9 cellular contexts compared by ENCODE assay signal in genomic region chr10:103244663-103245271, GRCh38. TPM values are rescaled to one million over a fixed set of nuclear protein-coding genes. Genes with fewer than 3 reads are reported as not detected.
DNase-seq lines count a peak whose midpoint lies in the region; ATAC-seq, FAIRE-seq and TF ChIP-seq lines count a peak whose summit lies in the region.
"Had no signal": no experiment of that assay in that cellular context is flagged by ENCODE, and none has a peak within 500 bp of the region (broad histone marks: within the 10 kb centered on the region; RNA-seq: fewer than 3 reads in every experiment).

No MANE protein-coding gene starts in this region.

- H3K9me3 Mint-ChIP-seq in neural crest cell = no peaks in the 10 kb centered on the region

- no peak overlapping the region for H3K4me3 ChIP-seq in fibroblast of pulmonary artery (replicated peaks; ENCODE audit: low read depth, low read length)

- ATAC-seq in HG02678 (IDR thresholded peaks at IDR 0.05; ENCODE audit: unreplicated experiment) (peak; percentile 40), GM18909 (IDR thresholded peaks at IDR 0.05; ENCODE audit: poor library complexity, unreplicated experiment) (no peak)

- DNase-seq in COLO829 (ENCODE audit: low spot score) (peak; percentile 64), RCC 7860 (ENCODE audit: low spot score) (peak; percentile 60), fibroblast of pulmonary artery (ENCODE audit: low read depth) (peak; percentile 90), neural crest cell (ENCODE audit: low read depth, low spot score) (peak; percentile 57), stromal cell of bone marrow (ENCODE audit: low read depth) (peak; percentile 72)
- DNase-seq in activated T-cell treated with anti-CD3 and anti-CD28 coated beads, Interleukin-2, amount 50 U/mL, for 48 hours = peak; percentile 78 to 79

- FAIRE-seq in RCC 7860 (lab: Jason Lieb, UNC) = no peak

- no peaks in the 10 kb centered on the region for H3K36me3 Mint-ChIP-seq in neural crest cell (ENCODE audit: low read depth)

- TF ChIP-seq CTCF in fibroblast of pulmonary artery (IDR thresholded peaks at IDR 0.05; ENCODE audit: low read length, missing control alignments) (peak; percentile 97), neural crest cell (conservative IDR thresholded peaks at IDR 0.05) (peak; percentile 85)

- H3K27ac Mint-ChIP-seq in neural crest cell (ENCODE audit: unreplicated experiment) = no peak overlapping the region

- no peaks in the 10 kb centered on the region for H3K4me1 Mint-ChIP-seq in neural crest cell

- no peak overlapping the region for H3K4me3 Mint-ChIP-seq in neural crest cell

- H3K27me3 Mint-ChIP-seq in neural crest cell (ENCODE audit: low read depth) = no peaks in the 10 kb centered on the region

RNA-seq across cellular contexts. Expression of gene RPEL1, which starts 0.9 kb away (rescaled TPM):
- not detected in 2 replicates for total RNA-seq in neural crest cell
- total RNA-seq: T-helper 1 cell treated with Interleukin-12 subunit alpha and Interleukin-12 subunit beta and Interleukin-4 antibody, amounts not matched to agents 30 ng/mL and 1 ng/mL, for 36 hours had no signal

RNA-seq across cellular contexts. Expression of gene INA, which starts 32.2 kb away (rescaled TPM):
- total RNA-seq in neural crest cell = 36.4 and 39.7 TPM in 2 replicates

RNA-seq across cellular contexts. Expression of gene NT5C2, which starts 51.7 kb away (rescaled TPM):
- total RNA-seq in neural crest cell = 71.3 and 71.6 TPM in 2 replicates
